Comparison of ENCODE assay signal across 27 cellular contexts in the genomic region with DNA sequence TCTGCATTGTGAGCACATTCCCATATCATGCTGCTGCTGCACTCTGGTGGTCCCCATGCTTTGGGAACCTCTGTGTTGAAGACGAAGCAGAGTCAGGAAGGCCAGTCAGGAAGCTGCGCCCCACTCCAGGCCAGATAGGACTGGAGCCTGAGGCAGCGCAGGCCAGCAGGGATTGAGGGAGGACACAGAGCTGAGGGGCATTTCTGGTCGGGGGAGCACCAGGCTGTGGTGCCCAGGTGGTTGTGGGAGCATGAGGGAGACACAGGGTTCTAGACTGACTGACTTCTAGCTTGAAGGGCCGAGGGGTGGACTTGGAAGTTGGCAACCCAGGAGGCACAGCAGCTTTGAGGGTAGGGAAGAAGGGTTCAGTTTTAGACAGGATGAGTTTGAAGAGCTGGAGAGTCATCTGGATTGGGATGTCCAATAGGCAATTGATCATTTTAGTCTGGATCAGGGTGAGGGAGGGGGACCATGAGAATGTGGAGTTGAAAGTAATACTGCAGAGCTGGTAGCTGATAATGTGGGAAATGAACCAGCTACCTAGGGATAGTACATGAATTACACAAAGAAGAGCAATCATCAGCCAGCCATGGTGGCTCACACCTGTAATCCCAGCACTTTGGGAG. TPM values are rescaled to one million over a fixed set of nuclear protein-coding genes. Genes with fewer than 3 reads are reported as not detected.
A peak's percentile ranks its signal among the peaks of the same experiment; 100 is the strongest.
DNase-seq lines count a peak whose midpoint lies in the region; ATAC-seq and TF ChIP-seq lines count a peak whose summit lies in the region.
"Had no signal": no experiment of that assay in that cellular context is flagged by ENCODE, and none has a peak within 500 bp of the region (broad histone marks: within the 10 kb centered on the region; RNA-seq: fewer than 3 reads in every experiment).

No MANE protein-coding gene starts in this region.

- TF ChIP-seq EP300 in sigmoid colon (IDR thresholded peaks at IDR 0.05) = no peak

- no peak for ATAC-seq in HG03108 (IDR thresholded peaks at IDR 0.05; ENCODE audit: unreplicated experiment)
- ATAC-seq: activated CD4-positive, CD25-positive, alpha-beta regulatory T cell treated with anti-CD3 and anti-CD28 coated beads, Interleukin-2, amount 50 U/mL, for 24 hours; esophagus mucosa; Right ventricle myocardium inferior; SK-N-SH treated with all-trans-retinoic acid at 6 μM for 48 hours; T-helper 17 cell had no signal

- no peak for DNase-seq in breast epithelium (ENCODE audit: low spot score in 2 of 2)
- no peak for DNase-seq in mammary epithelial cell
- DNase-seq in esophagus squamous epithelium (lab: John Stamatoyannopoulos, UW) = no peak
- peak; percentile 64 for DNase-seq in sigmoid colon
- DNase-seq in NCI-H2171 treated with DMSO at 0.1 percent for 48 hours (lab: John Stamatoyannopoulos, UW) = no peak
- DNase-seq in NCI-H524 (lab: John Stamatoyannopoulos, UW) = no peak
- no peak for DNase-seq in C1 segment of cervical spinal cord (lab: John Stamatoyannopoulos, UW)
- DNase-seq: activated CD4-positive, alpha-beta memory T cell treated with anti-CD3 and anti-CD28 coated beads, Interleukin-2, amount 10 ng/mL, durations not matched to agents 7 days and 5 days; CD4-positive, alpha-beta memory T cell; EL; foreskin melanocyte; NCI-H2171; NCI-H524 treated with DMSO at 0.1 percent for 48 hours; NK-92 treated with Interleukin-12 subunit alpha and Interleukin-12 subunit beta, amount 100 ng/mL, for 24 hours; occipital lobe; PC-9; stimulated activated CD4-positive, alpha-beta T cell treated with anti-CD3 and anti-CD28 coated beads, Interleukin-2, amount 100 ng/mL, for 24 hours; T-helper 17 cell had no signal

- no peaks in the 10 kb centered on the region for H3K36me3 ChIP-seq in breast epithelium
- H3K36me3 ChIP-seq in mammary epithelial cell (ENCODE audit: insufficient read depth, low read length) = no peaks in the 10 kb centered on the region
- no peaks in the 10 kb centered on the region for H3K36me3 ChIP-seq in esophagus squamous epithelium
- H3K36me3 ChIP-seq in sigmoid colon = peaks cover 17 to 27% (median 18%) of the 10 kb centered on the region in 4 donors

- H3K27ac ChIP-seq in breast epithelium = peak overlapping the region; percentile 86 to 87
- H3K27ac ChIP-seq in mammary epithelial cell (ENCODE audit: insufficient read depth, low read depth, low read length) = no peak overlapping the region
- peak overlapping the region; percentile 37 to 89 (median 83) for H3K27ac ChIP-seq in esophagus squamous epithelium
- H3K27ac ChIP-seq in sigmoid colon = peak overlapping the region; percentile 90 to 99 (median 94)
- H3K27ac ChIP-seq: PC-9 had no signal

- H2AFZ ChIP-seq in mammary epithelial cell (ENCODE audit: low read depth, low read length) = no peak overlapping the region
- H2AFZ ChIP-seq: PC-9 had no signal

- H3K9ac ChIP-seq in mammary epithelial cell (ENCODE audit: insufficient read depth, low read length) = no peak overlapping the region

- H3K27me3 ChIP-seq in breast epithelium = no peaks in the 10 kb centered on the region
- no peaks in the 10 kb centered on the region for H3K27me3 ChIP-seq in mammary epithelial cell (ENCODE audit: insufficient read depth, low read length)
- no peaks in the 10 kb centered on the region for H3K27me3 ChIP-seq in esophagus squamous epithelium
- H3K27me3 ChIP-seq in sigmoid colon = no peaks in the 10 kb centered on the region

- dilution Hi-C loops in mammary epithelial cell (cut with HindIII; ENCODE audit: low sequenced_read_pairs) = loop anchor here (5.0 kb wide), 1 partner anchor 76 kb away; no protein-coding TSS in a partner anchor

- no peak for TF ChIP-seq CTCF in breast epithelium (IDR thresholded peaks at IDR 0.05)
- no peak for TF ChIP-seq CTCF in mammary epithelial cell (conservative IDR thresholded peaks at IDR 0.05 in 1 of 2, IDR thresholded peaks at IDR 0.05 in 1 of 2; ENCODE audit: extremely low read depth in 1 of 2, insufficient read depth in 1 of 2, low read depth in 1 of 2, low read length in 2 of 2)
- no peak for TF ChIP-seq CTCF in esophagus squamous epithelium (IDR thresholded peaks at IDR 0.05)
- no peak for TF ChIP-seq CTCF in sigmoid colon (IDR thresholded peaks at IDR 0.05)

- no TSS peak for BruUV-seq in mammary epithelial cell (replicated peaks; lab: Mats Ljungman, UMichigan)

- H3K4me1 ChIP-seq in breast epithelium (no peaks in the 10 kb centered on the region), mammary epithelial cell (ENCODE audit: insufficient read depth, low read length) (peaks cover 10% of the 10 kb centered on the region), esophagus squamous epithelium (peaks cover 0 to under 1% (median 0%) of the 10 kb centered on the region in 3 donors), sigmoid colon (peaks cover 0 to 52% (median 41%) of the 10 kb centered on the region in 4 donors)

- H3K4me3 ChIP-seq in breast epithelium (no peak overlapping the region), mammary epithelial cell (replicated peaks in 1 of 3; ENCODE audit: insufficient read depth in 1 of 3, low read depth in 2 of 3, low read length in 3 of 3) (no peak overlapping the region), esophagus squamous epithelium (no peak overlapping the region), sigmoid colon (no peak overlapping the region)
- H3K4me3 ChIP-seq: GM23338, PC-9, smooth muscle cell had no signal

- WGBS in mammary epithelial cell (ENCODE audit: low coverage, missing lambda C conversion rate) = 100% methylated on average over 2 of the region's 5 CpGs
- WGBS in esophagus squamous epithelium, 2 donors = 79 to 100% methylated on average over 2 to 4 of the region's 5 CpGs
- WGBS in sigmoid colon, 2 donors = 76 to 90% methylated on average over 5 of the region's 5 CpGs

- no peak for TF ChIP-seq POLR2A in breast epithelium (IDR thresholded peaks at IDR 0.05)
- no peak for TF ChIP-seq POLR2A in esophagus squamous epithelium (IDR thresholded peaks at IDR 0.05)
- no peak for TF ChIP-seq POLR2A in sigmoid colon (IDR thresholded peaks at IDR 0.05)

- in situ Hi-C loops in mammary epithelial cell (cut with MboI; ENCODE audit: low sequenced_read_pairs in 2 of 2) = no loop called here

- intact Hi-C loops in breast epithelium (cut with DNase I; ENCODE audit: low total_unique reads) = no loop called here
- intact Hi-C loops in mammary epithelial cell (cut with micrococcal nuclease) = no loop called here
- intact Hi-C loops in esophagus squamous epithelium (cut with DNase I) = no loop called here
- intact Hi-C loops in sigmoid colon (cut with DNase I) = no loop called here

- H3K4me2 ChIP-seq in mammary epithelial cell (ENCODE audit: insufficient read depth, low read depth, low read length) = no peak overlapping the region
- H3K4me2 ChIP-seq: GM23338, PC-9 had no signal

- H3K9me3 ChIP-seq in breast epithelium (no peaks in the 10 kb centered on the region), mammary epithelial cell (replicated peaks; ENCODE audit: insufficient read depth, low read length) (no peaks in the 10 kb centered on the region), esophagus squamous epithelium (no peaks in the 10 kb centered on the region), sigmoid colon (no peaks in the 10 kb centered on the region)

- H3K79me2 ChIP-seq in mammary epithelial cell (ENCODE audit: insufficient read depth, low read length) = no peaks in the 10 kb centered on the region

- CTCF ChIA-PET in mammary epithelial cell (lab: Charles Lee; ENCODE audit: low non-redundant PET) = no interaction called here

- no peaks in the 10 kb centered on the region for H4K20me1 ChIP-seq in mammary epithelial cell (ENCODE audit: insufficient read depth, low read length)

RNA-seq across cellular contexts. Expression of a gene that starts 1.4 kb away (rescaled TPM):
- 100 to 1,000 TPM in 1 of 3 donors, 10 to 100 TPM in 1, 1 to 10 TPM in 1; 3.8 to 108 (median 54.6) TPM for total RNA-seq in breast epithelium
- 100 to 1,000 TPM in 1 of 2 donors, 1 to 10 TPM in 1; 2.2 to 365 TPM for total RNA-seq in mammary epithelial cell
- polyA plus RNA-seq in mammary epithelial cell = 1.0 TPM
- not detected for polyA minus RNA-seq in mammary epithelial cell
- 100 to 1,000 TPM in 3 of 4 donors, 10 to 100 TPM in 1; 37.7 to 809 (median 109) TPM for total RNA-seq in esophagus squamous epithelium
- total RNA-seq in sigmoid colon = over 10,000 TPM in 1 of 4 donors, 1,000 to 10,000 TPM in 3; 3,612 to 10,290 (median 5,643) TPM
- polyA plus RNA-seq in sigmoid colon = 100 to 1,000 TPM in 2 of 3 donors, 10 to 100 TPM in 1; 16.9 to 441 (median 104) TPM
- total RNA-seq: activated CD4-positive, alpha-beta memory T cell treated with anti-CD3 and anti-CD28 coated beads, Interleukin-2, amount 10 ng/mL, durations not matched to agents 7 days and 5 days; bronchial epithelial cell; CD4-positive, alpha-beta memory T cell; lung microvascular endothelial cell; PC-9; T-helper 17 cell had no signal
- polyA plus RNA-seq: CD4-positive, alpha-beta memory T cell had no signal

RNA-seq across cellular contexts. Expression of a gene that starts 35.3 kb away (rescaled TPM):
- total RNA-seq in breast epithelium (10 to 100 TPM; 35.4 to 45.7 (median 42.3) TPM), mammary epithelial cell (10 to 100 TPM; 56.3 to 78.2 TPM), esophagus squamous epithelium (10 to 100 TPM; 23.5 to 53.4 (median 40.2) TPM), sigmoid colon (10 to 100 TPM; 31.6 to 48.1 (median 39.3) TPM)
- polyA plus RNA-seq in mammary epithelial cell (96.6 TPM), sigmoid colon (100 to 1,000 TPM in 1 of 3 donors, 10 to 100 TPM in 2; 89.3 to 132 (median 96.7) TPM)
- 80.2 TPM for polyA minus RNA-seq in mammary epithelial cell

Comparison
In these comparisons a context has a peak if more than half of its experiments do, and no peak if none do; other contexts are left out.
1. RNA of a gene that starts 1.4 kb away (total RNA-seq): 3,612 to 10,290 TPM in sigmoid colon; 2.2 to 365 TPM in mammary epithelial cell, 37.7 to 809 TPM in esophagus squamous epithelium and 3.8 to 108 TPM in breast epithelium; every median in the first group is over 4 times any median in the second.